Comparison of ENCODE assay signal across 19 cellular contexts in the genomic region with DNA sequence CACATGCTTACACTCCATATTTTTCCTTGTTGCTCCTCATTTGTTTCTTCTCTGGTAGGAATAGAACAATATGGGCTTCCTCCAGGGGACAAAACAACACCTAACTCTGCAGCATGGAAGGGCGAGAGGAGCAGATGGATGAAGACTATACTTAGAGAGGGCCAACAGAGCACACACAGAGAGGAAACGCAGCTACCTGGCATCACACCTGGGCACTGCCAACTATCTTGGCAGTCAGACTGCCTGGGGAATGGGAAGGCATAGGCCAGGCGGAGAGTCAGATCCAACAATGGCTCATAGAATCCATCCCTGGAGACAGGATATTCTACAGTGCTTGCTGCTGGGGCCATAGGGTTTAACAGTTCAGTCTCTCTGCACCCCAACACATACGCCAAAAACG.
DNase-seq lines count a peak whose midpoint lies in the region; ATAC-seq, FAIRE-seq and TF ChIP-seq lines count a peak whose summit lies in the region.
"Had no signal": no experiment of that assay in that cellular context is flagged by ENCODE, and none has a peak within 500 bp of the region (broad histone marks: within the 10 kb centered on the region; RNA-seq: fewer than 3 reads in every experiment).

No MANE protein-coding gene starts in this region.

- peak overlapping the region; percentile 11 for H3K27ac ChIP-seq in KOPT-K1 (ENCODE audit: low read depth, low read length, poor library complexity, severe bottlenecking)
- no peak overlapping the region for H3K27ac ChIP-seq in RWPE1
- H3K27ac ChIP-seq in GM23338 (ENCODE audit: low read depth) = no peak overlapping the region

- POLR2A ChIA-PET in RWPE1 (lab: Yijun Ruan, JAX; ENCODE audit: low non-redundant PET) = no interaction called here

- no peaks in the 10 kb centered on the region for H3K36me3 ChIP-seq in KOPT-K1 (ENCODE audit: insufficient read depth, low read length)
- no peaks in the 10 kb centered on the region for H3K36me3 ChIP-seq in bronchial epithelial cell (ENCODE audit: control insufficient read depth, insufficient read depth, low read length)
- no peaks in the 10 kb centered on the region for H3K36me3 ChIP-seq in GM23338 (ENCODE audit: insufficient read depth)

- DNase-seq in NCI-H69 (lab: John Stamatoyannopoulos, UW) = peak; percentile 89
- no peak for DNase-seq in bronchial epithelial cell (ENCODE audit: low read depth)
- peak; percentile 88 for DNase-seq in cerebellum (ENCODE audit: low spot score)
- no peak for DNase-seq in RWPE1 (ENCODE audit: low spot score)
- no peak for DNase-seq in NCI-H2227 treated with DMSO at 0.1 percent for 48 hours (lab: John Stamatoyannopoulos, UW)
- no peak for DNase-seq in GM23338 (ENCODE audit: low spot score)
- DNase-seq: Calu3; CD4-positive, alpha-beta memory T cell; COR-L47; DMS53; DMS79 treated with DMSO at 0.1 percent for 48 hours; GOT3; H7; HCEC 1CT had no signal

- no peaks in the 10 kb centered on the region for H3K27me3 ChIP-seq in bronchial epithelial cell (ENCODE audit: control insufficient read depth, insufficient read depth, low read length)
- H3K27me3 ChIP-seq in GM23338 (ENCODE audit: insufficient read depth) = no peaks in the 10 kb centered on the region

- no peak overlapping the region for H2AFZ ChIP-seq in GM23338

- no peaks in the 10 kb centered on the region for H4K20me1 ChIP-seq in GM23338 (replicated peaks; ENCODE audit: insufficient read depth)

- H3F3A ChIP-seq in GM23338 (replicated peaks; ENCODE audit: low read depth) = 0 out of 2 replicates have a peak, but pooled peaks cover 10% of the 10 kb centered on the region

- peaks cover 6% of the 10 kb centered on the region for H3K9me2 ChIP-seq in GM23338 (ENCODE audit: insufficient read depth)

- no peak overlapping the region for H3K4me3 ChIP-seq in bronchial epithelial cell (ENCODE audit: low read depth, low read length)
- H3K4me3 ChIP-seq in GM23338 = no peak overlapping the region

- peaks cover 19% of the 10 kb centered on the region for H3K4me1 ChIP-seq in GM23338 (ENCODE audit: insufficient read depth)

- H3K4me3 Mint-ChIP-seq in GM23338 = no peak overlapping the region
- H3K4me3 Mint-ChIP-seq: CD4-positive, alpha-beta memory T cell had no signal

- peaks cover 25% of the 10 kb centered on the region for H3K4me1 Mint-ChIP-seq in GM23338
- H3K4me1 Mint-ChIP-seq: CD4-positive, alpha-beta memory T cell had no signal

- H3K9me3 ChIP-seq in KOPT-K1 (ENCODE audit: insufficient read depth, low read length, poor library complexity, severe bottlenecking) = no peaks in the 10 kb centered on the region

- peak; percentile 52 for FAIRE-seq in bronchial epithelial cell (lab: Jason Lieb, UNC)
- FAIRE-seq: G401.6, GM12892, GM19239 had no signal

- H3K27me3 Mint-ChIP-seq in GM23338 (ENCODE audit: insufficient read depth, low read depth, poor library complexity) = peaks cover 2% of the 10 kb centered on the region
- H3K27me3 Mint-ChIP-seq: CD4-positive, alpha-beta memory T cell had no signal

- H3K36me3 Mint-ChIP-seq in GM23338 (ENCODE audit: low read depth) = peaks cover 3% of the 10 kb centered on the region; the same call in 1 of the 3 replicates
- H3K36me3 Mint-ChIP-seq: CD4-positive, alpha-beta memory T cell had no signal

- CTCF ChIA-PET in RWPE1 (lab: Yijun Ruan, JAX) = interaction anchor here (0.5 kb wide), 1 partner anchor 92 kb away, joined by 3 read pairs; no protein-coding TSS in a partner anchor

- TF ChIP-seq CTCF in bronchial epithelial cell (IDR thresholded peaks at IDR 0.05; ENCODE audit: insufficient read depth, low read length, severe bottlenecking) (no peak), RWPE1 (conservative IDR thresholded peaks at IDR 0.05; ENCODE audit: low read depth) (no peak), GM23338 (conservative IDR thresholded peaks at IDR 0.05; ENCODE audit: low read depth in 2 of 2) (no peak)

- H3K27ac Mint-ChIP-seq in GM23338 = no peak overlapping the region
- H3K27ac Mint-ChIP-seq: CD4-positive, alpha-beta memory T cell had no signal

- no peak overlapping the region for H3K4me2 ChIP-seq in GM23338

- H3K9me3 Mint-ChIP-seq in GM23338 = peaks cover 4% of the 10 kb centered on the region; the same call in 1 of the 3 replicates
- H3K9me3 Mint-ChIP-seq: CD4-positive, alpha-beta memory T cell had no signal

- H3K79me2 ChIP-seq in GM23338 (replicated peaks; ENCODE audit: insufficient read depth) = no peaks in the 10 kb centered on the region

- ATAC-seq in HG02884 (IDR thresholded peaks at IDR 0.05; ENCODE audit: unreplicated experiment) (no peak), GM23338 (no peak)

TF ChIP-seq in GM23338, 12 proteins besides CTCF, POLR2A, EP300 and RAD21:
- no peak for TF ChIP-seq ZNF331 (CRISPR knock-in tag; IDR thresholded peaks at IDR 0.05; ENCODE audit: low read depth)
- no peak for TF ChIP-seq STAT1 (IDR thresholded peaks at IDR 0.05; ENCODE audit: unreplicated experiment)

Comparison
In these comparisons a context has a peak if more than half of its experiments do, and no peak if none do; other contexts are left out.
1. DNase-seq: peak in NCI-H69 (single experiment) and cerebellum (single experiment); none in bronchial epithelial cell (single experiment), RWPE1 (single experiment), NCI-H2227 treated with DMSO at 0.1 percent for 48 hours (single experiment) and GM23338 (single experiment).